Comparison of ENCODE assay signal across 8 cellular contexts in the genomic region with DNA sequence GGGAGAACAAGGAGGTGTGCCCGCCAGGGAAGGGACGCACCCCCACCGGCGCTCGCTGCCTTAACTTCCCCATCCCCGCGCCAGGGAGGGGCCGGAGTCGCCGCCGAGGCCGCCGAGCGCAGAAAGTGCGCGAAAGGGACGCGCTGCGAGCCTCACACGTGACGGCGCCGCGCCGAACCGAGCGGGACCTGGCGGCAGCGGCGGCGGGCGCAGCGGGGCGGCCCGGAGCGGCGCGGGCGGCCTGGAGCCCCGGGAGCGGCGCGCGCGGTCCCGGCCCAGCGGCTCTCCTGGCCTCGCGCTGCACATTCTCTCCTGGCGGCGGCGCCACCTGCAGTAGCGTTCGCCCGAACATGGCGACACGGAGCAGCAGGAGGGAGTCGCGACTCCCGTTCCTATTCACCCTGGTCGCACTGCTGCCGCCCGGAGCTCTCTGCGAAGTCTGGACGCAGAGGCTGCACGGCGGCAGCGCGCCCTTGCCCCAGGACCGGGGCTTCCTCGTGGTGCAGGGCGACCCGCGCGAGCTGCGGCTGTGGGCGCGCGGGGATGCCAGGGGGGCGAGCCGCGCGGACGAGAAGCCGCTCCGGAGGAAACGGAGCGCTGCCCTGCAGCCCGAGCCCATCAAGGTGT. TPM values are rescaled to one million over a fixed set of nuclear protein-coding genes. Genes with fewer than 3 reads are reported as not detected.
DNase-seq lines count a peak whose midpoint lies in the region; ATAC-seq and TF ChIP-seq lines count a peak whose summit lies in the region.

A gene with protein sequence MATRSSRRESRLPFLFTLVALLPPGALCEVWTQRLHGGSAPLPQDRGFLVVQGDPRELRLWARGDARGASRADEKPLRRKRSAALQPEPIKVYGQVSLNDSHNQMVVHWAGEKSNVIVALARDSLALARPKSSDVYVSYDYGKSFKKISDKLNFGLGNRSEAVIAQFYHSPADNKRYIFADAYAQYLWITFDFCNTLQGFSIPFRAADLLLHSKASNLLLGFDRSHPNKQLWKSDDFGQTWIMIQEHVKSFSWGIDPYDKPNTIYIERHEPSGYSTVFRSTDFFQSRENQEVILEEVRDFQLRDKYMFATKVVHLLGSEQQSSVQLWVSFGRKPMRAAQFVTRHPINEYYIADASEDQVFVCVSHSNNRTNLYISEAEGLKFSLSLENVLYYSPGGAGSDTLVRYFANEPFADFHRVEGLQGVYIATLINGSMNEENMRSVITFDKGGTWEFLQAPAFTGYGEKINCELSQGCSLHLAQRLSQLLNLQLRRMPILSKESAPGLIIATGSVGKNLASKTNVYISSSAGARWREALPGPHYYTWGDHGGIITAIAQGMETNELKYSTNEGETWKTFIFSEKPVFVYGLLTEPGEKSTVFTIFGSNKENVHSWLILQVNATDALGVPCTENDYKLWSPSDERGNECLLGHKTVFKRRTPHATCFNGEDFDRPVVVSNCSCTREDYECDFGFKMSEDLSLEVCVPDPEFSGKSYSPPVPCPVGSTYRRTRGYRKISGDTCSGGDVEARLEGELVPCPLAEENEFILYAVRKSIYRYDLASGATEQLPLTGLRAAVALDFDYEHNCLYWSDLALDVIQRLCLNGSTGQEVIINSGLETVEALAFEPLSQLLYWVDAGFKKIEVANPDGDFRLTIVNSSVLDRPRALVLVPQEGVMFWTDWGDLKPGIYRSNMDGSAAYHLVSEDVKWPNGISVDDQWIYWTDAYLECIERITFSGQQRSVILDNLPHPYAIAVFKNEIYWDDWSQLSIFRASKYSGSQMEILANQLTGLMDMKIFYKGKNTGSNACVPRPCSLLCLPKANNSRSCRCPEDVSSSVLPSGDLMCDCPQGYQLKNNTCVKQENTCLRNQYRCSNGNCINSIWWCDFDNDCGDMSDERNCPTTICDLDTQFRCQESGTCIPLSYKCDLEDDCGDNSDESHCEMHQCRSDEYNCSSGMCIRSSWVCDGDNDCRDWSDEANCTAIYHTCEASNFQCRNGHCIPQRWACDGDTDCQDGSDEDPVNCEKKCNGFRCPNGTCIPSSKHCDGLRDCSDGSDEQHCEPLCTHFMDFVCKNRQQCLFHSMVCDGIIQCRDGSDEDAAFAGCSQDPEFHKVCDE (N-terminal part only) (plus strand): TSS at position 333 of the 627 bp plus-strand sequence. CDS start 18 bp downstream, at position 351.

- peaks cover 88% of the 10 kb centered on the region for H3K79me2 ChIP-seq in OCI-LY7 (ENCODE audit: insufficient read depth, low read depth, low read length)

- H2AFZ ChIP-seq in OCI-LY7 (ENCODE audit: low read length), result no peak within 1 kb of the TSS; the same call in 1 of the 2 replicates

- H3K27me3 ChIP-seq in neutrophil, result no peaks in the 10 kb centered on the region
- peaks cover 0 to 27% of the 10 kb centered on the region in 2 donors for H3K27me3 ChIP-seq in tibial nerve

- no peaks in the 10 kb centered on the region for H3K9me2 ChIP-seq in OCI-LY7 (ENCODE audit: insufficient read depth, low read length)

- peak; percentile 41 for ATAC-seq in HG03460 (IDR thresholded peaks at IDR 0.05; ENCODE audit: unreplicated experiment)

- TF ChIP-seq EP300 in tibial nerve (IDR thresholded peaks at IDR 0.05), result no peak

- DNase-seq in C1 segment of cervical spinal cord (lab: John Stamatoyannopoulos, UW) (peak in 13 of 14 donors; percentile 50 to 86 (median 76)), OCI-LY7 (ENCODE audit: low spot score) (peak; percentile 86), germinal center (ENCODE audit: low spot score) (peak; percentile 64), tibial nerve (ENCODE audit: low spot score in 2 of 2) (peak; percentile 25 to 40)
- peak; percentile 80 for DNase-seq in activated naive CD4-positive, alpha-beta T cell treated with Interleukin-2 at 50 U/mL for 16 hours

- TF ChIP-seq CTCF in OCI-LY7 (conservative IDR thresholded peaks at IDR 0.05; ENCODE audit: low read length), result peak; percentile 67
- peak; percentile 50 for TF ChIP-seq CTCF in neutrophil (IDR thresholded peaks at IDR 0.05)
- peak; percentile 36 to 78 (median 45) for TF ChIP-seq CTCF in tibial nerve (IDR thresholded peaks at IDR 0.05)

- no TSS peak for BruUV-seq in OCI-LY7 (replicated peaks; lab: Mats Ljungman, UMichigan)

- peaks cover 73% of the 10 kb centered on the region for H3K4me1 ChIP-seq in OCI-LY7 (ENCODE audit: insufficient read depth, low read length, poor library complexity, severe bottlenecking)
- H3K4me1 ChIP-seq in neutrophil (ENCODE audit: control insufficient read depth in 1 of 2, insufficient read depth in 1 of 2, low read depth in 1 of 2, low read length in 1 of 2), result peaks cover 73 to 86% of the 10 kb centered on the region in 2 experiments
- peaks cover 0 to 17% (median 9%) of the 10 kb centered on the region in 4 donors for H3K4me1 ChIP-seq in tibial nerve

- POLR2A ChIA-PET in OCI-LY7 (lab: Charles Lee), result interaction anchor here (0.6 to 14.5 kb wide), 11 partner anchors 9 to 124 kb away, joined by 3 to 413 read pairs (median 5); no protein-coding TSS in a partner anchor

- H3K27ac ChIP-seq in OCI-LY7 (ENCODE audit: low read depth, low read length, poor library complexity, severe bottlenecking), result peak within 1 kb of the TSS; percentile 97
- H3K27ac ChIP-seq in neutrophil, result peak within 1 kb of the TSS; percentile 98
- H3K27ac ChIP-seq in tibial nerve, result peak within 1 kb of the TSS in 2 of 4 donors; percentile 45 to 78

- H3K36me3 ChIP-seq in OCI-LY7 (ENCODE audit: insufficient read depth, low read length) (peaks cover 52% of the 10 kb centered on the region), neutrophil (peaks cover 26% of the 10 kb centered on the region), tibial nerve (no peaks in the 10 kb centered on the region)

- CTCF ChIA-PET in OCI-LY7 (lab: Charles Lee; ENCODE audit: unreplicated experiment), result interaction anchor here (0.8 to 1.2 kb wide), 2 partner anchors 25 to 42 kb away, joined by 3 read pairs; no protein-coding TSS in a partner anchor

- peaks cover 11% of the 10 kb centered on the region for H4K20me1 ChIP-seq in OCI-LY7 (ENCODE audit: insufficient read depth, low read length)

- WGBS in tibial nerve, 2 donors, result 1% methylated on average over 63 to 78 of the region's 89 CpGs

- H3K9me3 ChIP-seq in OCI-LY7 (ENCODE audit: low read length) (no peaks in the 10 kb centered on the region), neutrophil (no peaks in the 10 kb centered on the region), tibial nerve (no peaks in the 10 kb centered on the region)

- H3K4me2 ChIP-seq in OCI-LY7 (ENCODE audit: low read length), result peak within 1 kb of the TSS; percentile 96

- peak within 1 kb of the TSS; percentile 89 for H3K4me3 ChIP-seq in OCI-LY7 (ENCODE audit: low read depth, low read length, poor library complexity, severe bottlenecking)
- H3K4me3 ChIP-seq in neutrophil (ENCODE audit: low read depth in 1 of 2, low read length in 1 of 2), result peak within 1 kb of the TSS; percentile 69 to 99
- peak within 1 kb of the TSS; percentile 48 to 71 (median 63) for H3K4me3 ChIP-seq in tibial nerve

- TF ChIP-seq POLR2A in GM19099 (IDR thresholded peaks at IDR 0.05; ENCODE audit: extremely low read depth, insufficient read length, low read depth) (peak; percentile 71), tibial nerve (IDR thresholded peaks at IDR 0.05) (peak in 1 of 2 donors; percentile 18)

- intact Hi-C loops in OCI-LY7 (cut with micrococcal nuclease; ENCODE audit: unreplicated experiment), result loop anchor here (1.0 kb wide), 3 partner anchors 22 to 128 kb away; no protein-coding TSS in a partner anchor

RNA-seq across cellular contexts. Expression of the gene that starts here (rescaled TPM):
- total RNA-seq in OCI-LY7 (2014; rRNA removed; shearing (Covaris generic)), result 219 and 228 TPM in 2 replicates
- total RNA-seq in OCI-LY7 (2022) (400 and 411 TPM in 2 replicates), tibial nerve (10 to 100 TPM in 2 of 4 donors, 1 to 10 TPM in 2; 7.3 to 18.8 (median 12.3) TPM)

Comparison
In these comparisons a context has a peak if more than half of its experiments do, and no peak if none do; other contexts are left out.
1. RNA of the gene that starts here (total RNA-seq): 219 to 411 TPM in OCI-LY7; 7.3 to 18.8 TPM in tibial nerve; every median in the first group is over 10 times any median in the second.
2. DNase-seq: peak in every context shown above with its lines; median percentile 86 in OCI-LY7; 80 in activated naive CD4-positive, alpha-beta T cell treated with Interleukin-2 at 50 U/mL for 16 hours; 76 in C1 segment of cervical spinal cord; 64 in germinal center; 32 in tibial nerve.
3. Peak in every context shown above with its lines, with median percentiles within 50 percentile points of each other: H3K4me3 ChIP-seq and CTCF ChIP-seq.